In genomic region chr14:103123634-103124500, GRCh38 we compare ENCODE assay signal across 8 cellular contexts. TPM values are rescaled to one million over a fixed set of nuclear protein-coding genes. Genes with fewer than 3 reads are reported as not detected.
DNase-seq lines count a peak whose midpoint lies in the region; ATAC-seq and TF ChIP-seq lines count a peak whose summit lies in the region.

No MANE protein-coding gene starts in this region.

- H3K9me2 ChIP-seq in OCI-LY1 (ENCODE audit: low read depth, low read length), result no peaks in the 10 kb centered on the region

- H3K79me2 ChIP-seq in OCI-LY1 (ENCODE audit: insufficient read depth, low read length), result no peaks in the 10 kb centered on the region

- TF ChIP-seq EP300 in ovary (IDR thresholded peaks at IDR 0.05), result no peak

- H3K36me3 ChIP-seq in OCI-LY1 (ENCODE audit: insufficient read depth, low read length) (no peaks in the 10 kb centered on the region), ovary (no peaks in the 10 kb centered on the region)

- H4K20me1 ChIP-seq in OCI-LY1 (ENCODE audit: insufficient read depth, low read length), result no peaks in the 10 kb centered on the region

- ATAC-seq in HG03039 (IDR thresholded peaks at IDR 0.05; ENCODE audit: unreplicated experiment), result no peak

- no peak overlapping the region for H2AFZ ChIP-seq in OCI-LY1 (ENCODE audit: low read length)

- no peak for TF ChIP-seq POLR2A in ovary (IDR thresholded peaks at IDR 0.05)

- WGBS in ovary, 3 donors, result 31 to 41% (median 35%) methylated on average over 39 to 48 of the region's 48 CpGs

- H3K27ac ChIP-seq in OCI-LY1 (ENCODE audit: low read depth, low read length, poor library complexity, severe bottlenecking), result no peak overlapping the region
- peak overlapping the region in 1 of 2 donors; percentile 66 for H3K27ac ChIP-seq in ovary

- no peak overlapping the region for H3K4me3 ChIP-seq in OCI-LY1 (ENCODE audit: low read depth, low read length, poor library complexity, severe bottlenecking)
- peak overlapping the region; percentile 68 for H3K4me3 ChIP-seq in fibroblast of the aortic adventitia (ENCODE audit: low read depth, low read length)
- peak overlapping the region; percentile 40 for H3K4me3 ChIP-seq in ovary

- intact Hi-C loops in ovary (cut with DNase I), result no loop called here

- DNase-seq in EH (ENCODE audit: low read depth), result peak; percentile 66
- peak; percentile 34 for DNase-seq in fibroblast of the aortic adventitia (ENCODE audit: low read depth)
- DNase-seq in ovary, result peak; percentile 19 to 63 (median 56)
- no peak for DNase-seq in kidney glomerular epithelial cell (lab: John Stamatoyannopoulos, UW)
- DNase-seq in activated naive CD4-positive, alpha-beta T cell treated with anti-CD3 and anti-CD28 coated beads, Interleukin-2, amount 50 U/mL, for 16 hours, result no peak
- no peak for DNase-seq in activated CD4-positive, alpha-beta T cell treated with anti-CD3 and anti-CD28 coated beads for 4 hours

- H3K4me1 ChIP-seq in OCI-LY1 (ENCODE audit: insufficient read depth, low read length, severe bottlenecking) (peaks cover 11% of the 10 kb centered on the region), ovary (ENCODE audit: insufficient read depth) (peaks cover 17% of the 10 kb centered on the region)

- peak; percentile 43 for TF ChIP-seq CTCF in OCI-LY1 (IDR thresholded peaks at IDR 0.05; ENCODE audit: low read length)
- TF ChIP-seq CTCF in fibroblast of the aortic adventitia (IDR thresholded peaks at IDR 0.05; ENCODE audit: insufficient read depth, low read length), result peak; percentile 54
- no peak for TF ChIP-seq CTCF in ovary (IDR thresholded peaks at IDR 0.05)

- H3K27me3 ChIP-seq in OCI-LY1 (ENCODE audit: insufficient read depth, low read length), result peaks cover 8% of the 10 kb centered on the region
- H3K27me3 ChIP-seq in ovary, result no peaks in the 10 kb centered on the region

- H3K9me3 ChIP-seq in OCI-LY1 (ENCODE audit: low read length) (no peaks in the 10 kb centered on the region), ovary (no peaks in the 10 kb centered on the region)

- H3F3A ChIP-seq in OCI-LY1 (ENCODE audit: insufficient read depth, low read length), result no peaks in the 10 kb centered on the region

- H3K9ac ChIP-seq in OCI-LY1 (ENCODE audit: low read length), result no peak overlapping the region

- H3K4me2 ChIP-seq in OCI-LY1 (ENCODE audit: low read length), result no peak overlapping the region

RNA-seq across cellular contexts. Expression of gene TNFAIP2, which starts 0.6 kb away (rescaled TPM):
- total RNA-seq in fibroblast of the aortic adventitia (ENCODE audit: low replicate concordance), result 44.5 and 120 TPM in 2 replicates
- total RNA-seq in ovary, result 100 to 1,000 TPM in 1 of 7 donors, 10 to 100 TPM in 4, 1 to 10 TPM in 2; 7.1 to 258 (median 28.1) TPM
- 10 to 100 TPM; 18.7 to 27.4 TPM for polyA plus RNA-seq in ovary

RNA-seq across cellular contexts. Expression of gene EXOC3L4, which starts 29.3 kb away (rescaled TPM):
- total RNA-seq in fibroblast of the aortic adventitia (ENCODE audit: low replicate concordance) (0.41 TPM in 1 of 2 replicates, not detected in the other), ovary (1 to 10 TPM in 3 of 7 donors, under 1 TPM in 2, not detected in 2; 0.33 to 1.2 (median 1.1) TPM)
- polyA plus RNA-seq in ovary, result under 1 TPM in 1 of 2 donors, not detected in 1; 0.62 TPM

RNA-seq across cellular contexts. Expression of gene LBHD2, which starts 39.9 kb away (rescaled TPM):
- total RNA-seq in fibroblast of the aortic adventitia (ENCODE audit: low replicate concordance) (not detected in 2 replicates), ovary (under 1 TPM in 1 of 7 donors, not detected in 6; 0.47 TPM)
- not detected for polyA plus RNA-seq in ovary

Comparison
In these comparisons a context has a peak if more than half of its experiments do, and no peak if none do; other contexts are left out.
1. DNase-seq: peak in EH (single experiment), fibroblast of the aortic adventitia (single experiment) and ovary (5 of 5); none in kidney glomerular epithelial cell (single experiment), activated naive CD4-positive, alpha-beta T cell treated with anti-CD3 and anti-CD28 coated beads, Interleukin-2, amount 50 U/mL, for 16 hours (single experiment) and activated CD4-positive, alpha-beta T cell treated with anti-CD3 and anti-CD28 coated beads for 4 hours (0 of 2).
2. CTCF ChIP-seq: peak in OCI-LY1 (single experiment) and fibroblast of the aortic adventitia (single experiment); none in ovary (0 of 3).